Comparison of ENCODE assay signal across 1 cellular context in genomic region chr2:205704101-205704741, GRCh38.
A peak's percentile ranks its signal among the peaks of the same experiment; 100 is the strongest.
TF ChIP-seq lines count a peak whose summit lies in the region.

No MANE protein-coding gene starts in this region.

TF ChIP-seq in IMR-90, 13 proteins besides CTCF, POLR2A, EP300 and RAD21:
- TF ChIP-seq CHD1 (IDR thresholded peaks at IDR 0.05; ENCODE audit: low read depth, low read length) = no peak
- TF ChIP-seq SMC3 (IDR thresholded peaks at IDR 0.05; ENCODE audit: low read depth, low read length) = no peak
- 0 out of 2 replicates have a peak, but pooled peaks have one; percentile 2 for TF ChIP-seq CEBPB (IDR thresholded peaks at IDR 0.05; ENCODE audit: low read depth, low read length)
- no peak for TF ChIP-seq MXI1 (IDR thresholded peaks at IDR 0.05; ENCODE audit: borderline replicate concordance, low read depth, low read length)
TF ChIP-seq in IMR-90: peak in this region for 1.
